In genomic region chr6:125985522-125985921, GRCh38 we compare ENCODE assay signal across 9 cellular contexts. TPM values are rescaled to one million over a fixed set of nuclear protein-coding genes. Genes with fewer than 3 reads are reported as not detected.
DNase-seq lines count a peak whose midpoint lies in the region; ATAC-seq, FAIRE-seq and TF ChIP-seq lines count a peak whose summit lies in the region.
"Had no signal": no experiment of that assay in that cellular context is flagged by ENCODE, and none has a peak within 500 bp of the region (broad histone marks: within the 10 kb centered on the region; RNA-seq: fewer than 3 reads in every experiment).

No MANE protein-coding gene starts in this region.

- H3K27ac ChIP-seq in A673 (ENCODE audit: low read depth, low read length, poor library complexity, severe bottlenecking) (peak overlapping the region; percentile 75), astrocyte (ENCODE audit: low read depth, low read length) (no peak overlapping the region), mesenchymal stem cell (ENCODE audit: low read length, poor library complexity, severe bottlenecking) (no peak overlapping the region)

- peaks cover 16% of the 10 kb centered on the region for H4K20me1 ChIP-seq in astrocyte (ENCODE audit: insufficient read depth, low read length)

- no peaks in the 10 kb centered on the region for H3K9me3 ChIP-seq in A673 (ENCODE audit: low read depth, low read length, poor library complexity, severe bottlenecking)
- H3K9me3 ChIP-seq in astrocyte (ENCODE audit: insufficient read depth, low read depth, low read length) = no peaks in the 10 kb centered on the region
- no peaks in the 10 kb centered on the region for H3K9me3 ChIP-seq in mesenchymal stem cell (ENCODE audit: control insufficient read depth, low read length)
- H3K9me3 ChIP-seq: adrenal gland had no signal

- H4K91ac ChIP-seq in mesenchymal stem cell (ENCODE audit: low read length) = no peak overlapping the region

- H4K8ac ChIP-seq in mesenchymal stem cell (ENCODE audit: low read length) = no peak overlapping the region

- H3K4me3 Mint-ChIP-seq in astrocyte (ENCODE audit: unreplicated experiment) = peak overlapping the region; percentile 15

- peaks cover 32% of the 10 kb centered on the region for H3K4me1 ChIP-seq in A673 (ENCODE audit: insufficient read depth, low read length, poor library complexity, severe bottlenecking)
- H3K4me1 ChIP-seq in astrocyte (ENCODE audit: insufficient read depth, low read length) = peaks cover 26% of the 10 kb centered on the region
- H3K4me1 ChIP-seq in mesenchymal stem cell (ENCODE audit: control insufficient read depth, insufficient read depth, low read depth, low read length) = peaks cover 1% of the 10 kb centered on the region

- DNase-seq in A673 (ENCODE audit: low spot score) (no peak), H7 (no peak), astrocyte (ENCODE audit: low read depth) (no peak), mesenchymal stem cell (no peak), COR-L47 (lab: John Stamatoyannopoulos, UW) (no peak)

- peaks cover 41% of the 10 kb centered on the region for H3K79me2 ChIP-seq in astrocyte (ENCODE audit: insufficient read depth, low read length)

- no TSS peak for BruUV-seq in A673 (replicated peaks; lab: Mats Ljungman, UMichigan)

- H3K4me2 ChIP-seq in astrocyte (ENCODE audit: low read length) (peak overlapping the region; percentile 87), mesenchymal stem cell (ENCODE audit: low read length, poor library complexity, severe bottlenecking) (peak overlapping the region; percentile 18)

- no peak overlapping the region for H3K14ac ChIP-seq in mesenchymal stem cell (ENCODE audit: low read length in 2 of 2)

- no peak overlapping the region for H2BK15ac ChIP-seq in mesenchymal stem cell (ENCODE audit: low read depth, poor library complexity, severe bottlenecking)

- H3K9ac ChIP-seq in astrocyte (ENCODE audit: low read length) = peak overlapping the region; percentile 87
- H3K9ac ChIP-seq in mesenchymal stem cell (ENCODE audit: low read length) = peak overlapping the region; percentile 93

- intact Hi-C loops in A673 (cut with micrococcal nuclease; ENCODE audit: unreplicated experiment) = no loop called here

- H3K36me3 ChIP-seq in A673 (ENCODE audit: insufficient read depth, low read length, poor library complexity, severe bottlenecking) (no peaks in the 10 kb centered on the region), H7 (replicated peaks; ENCODE audit: control insufficient read depth, insufficient read depth, low read length) (no peaks in the 10 kb centered on the region), astrocyte (ENCODE audit: insufficient read depth, low read length) (no peaks in the 10 kb centered on the region), mesenchymal stem cell (ENCODE audit: control insufficient read depth in 1 of 2, insufficient read depth in 2 of 2, low read depth in 1 of 2, low read length in 2 of 2) (peaks cover 0 to 4% of the 10 kb centered on the region in 2 experiments)
- H3K36me3 ChIP-seq: adrenal gland had no signal

- no peak overlapping the region for H2BK120ac ChIP-seq in mesenchymal stem cell (ENCODE audit: low read depth, low read length)

- no peak overlapping the region for H2BK12ac ChIP-seq in mesenchymal stem cell (ENCODE audit: low read length in 2 of 2)

- H3K4me1 Mint-ChIP-seq in astrocyte (ENCODE audit: low read depth, unreplicated experiment) = peaks cover 20% of the 10 kb centered on the region

- H3K4me3 ChIP-seq in A673 (ENCODE audit: low read depth, low read length, poor library complexity, severe bottlenecking) = peak overlapping the region; percentile 77
- peak overlapping the region; percentile 90 for H3K4me3 ChIP-seq in H7 (ENCODE audit: insufficient read depth, low read depth, low read length)
- peak overlapping the region; percentile 85 for H3K4me3 ChIP-seq in astrocyte (ENCODE audit: insufficient read depth, low read depth, low read length)
- H3K4me3 ChIP-seq in mesenchymal stem cell (ENCODE audit: insufficient read depth in 1 of 2, low read depth in 1 of 2, low read length in 2 of 2) = peak overlapping the region in 1 of 2 experiments; percentile 98

- peaks cover 12% of the 10 kb centered on the region for H3K79me1 ChIP-seq in mesenchymal stem cell (replicated peaks; ENCODE audit: low read length, poor library complexity, severe bottlenecking)

- CTCF ChIA-PET in A673 (lab: Charles Lee) = interaction anchor here (1.5 kb wide), 1 partner anchor 10 kb away, joined by 7 read pairs; no protein-coding TSS in a partner anchor

- H2AFZ ChIP-seq in astrocyte (ENCODE audit: low read depth, low read length) (no peak overlapping the region), mesenchymal stem cell (ENCODE audit: low read depth, low read length) (no peak overlapping the region)

- H3K27me3 Mint-ChIP-seq in astrocyte (ENCODE audit: low read depth, unreplicated experiment) = no peaks in the 10 kb centered on the region

- no peak for FAIRE-seq in astrocyte (lab: Jason Lieb, UNC)

- H3K23ac ChIP-seq in mesenchymal stem cell (ENCODE audit: low read length in 2 of 2) = no peak overlapping the region

- H2BK5ac ChIP-seq in mesenchymal stem cell (ENCODE audit: low read depth, low read length, poor library complexity, severe bottlenecking) = no peak overlapping the region

- no peak overlapping the region for H3K18ac ChIP-seq in mesenchymal stem cell (ENCODE audit: low read depth in 1 of 2, low read length in 2 of 2)

- H2AK5ac ChIP-seq in mesenchymal stem cell (ENCODE audit: low read length, severe bottlenecking) = peak overlapping the region; percentile 22

- ATAC-seq in HG03520 (IDR thresholded peaks at IDR 0.05; ENCODE audit: unreplicated experiment) = no peak
- ATAC-seq in HG03460 (IDR thresholded peaks at IDR 0.05; ENCODE audit: unreplicated experiment) = no peak
- ATAC-seq in GM18519 (IDR thresholded peaks at IDR 0.05; ENCODE audit: low FRiP score, unreplicated experiment) = no peak

- no peak overlapping the region for H3K27ac Mint-ChIP-seq in astrocyte (ENCODE audit: unreplicated experiment)

- WGBS in mesenchymal stem cell = 79% methylated on average over 2 of the region's 4 CpGs

- H3K4ac ChIP-seq in mesenchymal stem cell (ENCODE audit: low read depth in 1 of 2, low read length in 2 of 2) = no peak overlapping the region

- TF ChIP-seq CTCF in A673 (conservative IDR thresholded peaks at IDR 0.05; ENCODE audit: low read depth, low read length) = no peak
- TF ChIP-seq CTCF in astrocyte (IDR thresholded peaks at IDR 0.05; ENCODE audit: insufficient read depth, low read depth, low read length) = no peak

- no peaks in the 10 kb centered on the region for H3K9me3 Mint-ChIP-seq in astrocyte (ENCODE audit: unreplicated experiment)

- no peaks in the 10 kb centered on the region for H3K27me3 ChIP-seq in A673 (replicated peaks; ENCODE audit: insufficient read depth, low read depth, low read length, poor library complexity)
- H3K27me3 ChIP-seq in H7 (ENCODE audit: control insufficient read depth, insufficient read depth, low read length) = no peaks in the 10 kb centered on the region
- no peaks in the 10 kb centered on the region for H3K27me3 ChIP-seq in astrocyte (ENCODE audit: insufficient read depth, low read length)
- no peaks in the 10 kb centered on the region for H3K27me3 ChIP-seq in mesenchymal stem cell (ENCODE audit: control insufficient read depth in 1 of 2, insufficient read depth in 1 of 2, low read length in 2 of 2)
- H3K27me3 ChIP-seq: adrenal gland had no signal

- POLR2A ChIA-PET in A673 (lab: Charles Lee; ENCODE audit: low non-redundant PET) = interaction anchor here (0.7 kb wide), 1 partner anchor 506 kb away, joined by 4 read pairs; no protein-coding TSS in a partner anchor

- no peaks in the 10 kb centered on the region for H3K36me3 Mint-ChIP-seq in astrocyte (ENCODE audit: low read depth, unreplicated experiment)

RNA-seq across cellular contexts. Expression of gene TRMT11, which starts 0.8 kb away (rescaled TPM):
- total RNA-seq in A673 (2021) = 25.9 and 29.1 TPM in 2 replicates
- 29.5 and 32.3 TPM in 2 replicates for total RNA-seq in H7 (2014; rRNA removed; shearing (Covaris generic))
- total RNA-seq in astrocyte = 17.0 and 18.2 TPM in 2 replicates
- polyA plus RNA-seq in mesenchymal stem cell (2013, experiment 1 of 2) = 9.7 TPM
- polyA plus RNA-seq in mesenchymal stem cell (2013, experiment 2 of 2) = 9.9 TPM

RNA-seq across cellular contexts. Expression of gene HINT3, which starts 29.0 kb away (rescaled TPM):
- total RNA-seq in A673 (2021) (15.0 and 15.8 TPM in 2 replicates), astrocyte (11.8 and 12.2 TPM in 2 replicates)
- 13.8 and 17.7 TPM in 2 replicates for total RNA-seq in H7 (2014; rRNA removed; shearing (Covaris generic))
- polyA plus RNA-seq in mesenchymal stem cell (2013, experiment 1 of 2) = 11.7 TPM
- polyA plus RNA-seq in mesenchymal stem cell (2013, experiment 2 of 2) = 11.6 TPM
